In genomic region chr6:150685860-150686259, GRCh38 we compare ENCODE assay signal across 8 cellular contexts.
DNase-seq lines count a peak whose midpoint lies in the region; ATAC-seq, FAIRE-seq and TF ChIP-seq lines count a peak whose summit lies in the region.

No MANE protein-coding gene starts in this region.

- H3K36me3 ChIP-seq in Karpas-422 (ENCODE audit: insufficient read depth, low read length): no peaks in the 10 kb centered on the region
- H3K36me3 ChIP-seq in fibroblast of lung (ENCODE audit: control insufficient read depth, insufficient read depth, low read length): no peaks in the 10 kb centered on the region

- H3K4me3 Mint-ChIP-seq in activated CD4-positive, alpha-beta T cell treated with anti-CD3 and anti-CD28 coated beads, Interleukin-2, amount 10 ng/mL, durations not matched to agents 24 days and 14 days: no peak overlapping the region

- no peaks in the 10 kb centered on the region for H3K36me3 Mint-ChIP-seq in activated CD4-positive, alpha-beta T cell treated with anti-CD3 and anti-CD28 coated beads, Interleukin-2, amount 10 ng/mL, durations not matched to agents 24 days and 14 days (ENCODE audit: low read depth)

- peaks cover 2% of the 10 kb centered on the region for H3K4me1 Mint-ChIP-seq in activated CD4-positive, alpha-beta T cell treated with anti-CD3 and anti-CD28 coated beads, Interleukin-2, amount 10 ng/mL, durations not matched to agents 24 days and 14 days

- peak; percentile 58 for ATAC-seq in GM21423 (IDR thresholded peaks at IDR 0.05; ENCODE audit: unreplicated experiment)

- H3K4me2 ChIP-seq in Karpas-422 (ENCODE audit: low read depth, low read length, poor library complexity, severe bottlenecking): peak overlapping the region; percentile 51
- H3K4me2 ChIP-seq in fibroblast of lung (ENCODE audit: extremely low read depth, insufficient read depth, low read length): no peak overlapping the region

- H3K27ac Mint-ChIP-seq in activated CD4-positive, alpha-beta T cell treated with anti-CD3 and anti-CD28 coated beads, Interleukin-2, amount 10 ng/mL, durations not matched to agents 24 days and 14 days: no peak overlapping the region

- H3K4me3 ChIP-seq in Karpas-422 (ENCODE audit: low read length): no peak overlapping the region
- no peak overlapping the region for H3K4me3 ChIP-seq in fibroblast of lung (replicated peaks in 1 of 4; ENCODE audit: control extremely low read depth in 1 of 4, insufficient read depth in 1 of 4, low read depth in 3 of 4, low read length in 4 of 4)

- DNase-seq in NCI-H1105 treated with DMSO at 0.1 percent for 48 hours (lab: John Stamatoyannopoulos, UW) (peak; percentile 21), NCI-H1105 (lab: John Stamatoyannopoulos, UW) (no peak), Karpas-422 (peak; percentile 91), fibroblast of lung (ENCODE audit: low read depth in 2 of 2) (peak in 1 of 2 donors; percentile 4), frontal cortex (ENCODE audit: low spot score in 2 of 2) (no peak)
- peak; percentile 81 for DNase-seq in activated CD4-positive, alpha-beta T cell treated with anti-CD3 and anti-CD28 coated beads, Interleukin-2, amount 10 ng/mL, durations not matched to agents 24 days and 14 days
- DNase-seq in stimulated activated CD4-positive, alpha-beta T cell treated with anti-CD3 and anti-CD28 coated beads, Interleukin-2, amount 100 ng/mL, for 24 hours: peak; percentile 55 to 63

- H3K79me2 ChIP-seq in Karpas-422 (ENCODE audit: low read length) (peaks cover 90% of the 10 kb centered on the region), fibroblast of lung (ENCODE audit: control insufficient read depth, insufficient read depth, low read length) (no peaks in the 10 kb centered on the region)

- peak overlapping the region; percentile 92 for H3K27ac ChIP-seq in Karpas-422 (ENCODE audit: low read length)
- H3K27ac ChIP-seq in fibroblast of lung (ENCODE audit: insufficient read depth, low read length): no peak overlapping the region

- H3K9me3 ChIP-seq in Karpas-422 (ENCODE audit: low read length) (no peaks in the 10 kb centered on the region), fibroblast of lung (ENCODE audit: control insufficient read depth, insufficient read depth, low read depth, low read length) (no peaks in the 10 kb centered on the region)

- peaks cover 74% of the 10 kb centered on the region for H3K4me1 ChIP-seq in Karpas-422 (ENCODE audit: low read length)
- H3K4me1 ChIP-seq in fibroblast of lung (ENCODE audit: control insufficient read depth, extremely low read depth, insufficient read depth, low read length): no peaks in the 10 kb centered on the region

- H3K9me2 ChIP-seq in Karpas-422 (replicated peaks; ENCODE audit: insufficient read depth, low read length): no peaks in the 10 kb centered on the region

- H3K27me3 ChIP-seq in Karpas-422 (ENCODE audit: low read length) (no peaks in the 10 kb centered on the region), fibroblast of lung (ENCODE audit: control insufficient read depth, insufficient read depth, low read length) (no peaks in the 10 kb centered on the region)

- H3K27me3 Mint-ChIP-seq in activated CD4-positive, alpha-beta T cell treated with anti-CD3 and anti-CD28 coated beads, Interleukin-2, amount 10 ng/mL, durations not matched to agents 24 days and 14 days: no peaks in the 10 kb centered on the region

- TF ChIP-seq CTCF in fibroblast of lung (conservative IDR thresholded peaks at IDR 0.05 in 1 of 2, IDR thresholded peaks at IDR 0.05 in 1 of 2; ENCODE audit: low read depth in 1 of 2, low read length in 2 of 2): peak; percentile 27 to 48

- no peak overlapping the region for H3K9ac ChIP-seq in Karpas-422 (ENCODE audit: low read length)
- H3K9ac ChIP-seq in fibroblast of lung (ENCODE audit: insufficient read depth, low read length): no peak overlapping the region

- FAIRE-seq in frontal cortex (lab: Jason Lieb, UNC): no peak

- H3K9me3 Mint-ChIP-seq in activated CD4-positive, alpha-beta T cell treated with anti-CD3 and anti-CD28 coated beads, Interleukin-2, amount 10 ng/mL, durations not matched to agents 24 days and 14 days: no peaks in the 10 kb centered on the region

- H2AFZ ChIP-seq in Karpas-422 (ENCODE audit: low read length) (no peak overlapping the region), fibroblast of lung (ENCODE audit: low read length) (no peak overlapping the region)

- intact Hi-C loops in activated CD4-positive, alpha-beta T cell treated with anti-CD3 and anti-CD28 coated beads, Interleukin-2, amount 10 ng/mL, durations not matched to agents 24 days and 14 days (cut with micrococcal nuclease): loop anchor here (10.0 kb wide), 1 partner anchor 129 kb away; no protein-coding TSS in a partner anchor

- H4K20me1 ChIP-seq in Karpas-422 (ENCODE audit: insufficient read depth, low read depth, low read length) (no peaks in the 10 kb centered on the region), fibroblast of lung (ENCODE audit: control insufficient read depth, extremely low read depth, insufficient read depth, low read length) (no peaks in the 10 kb centered on the region)

Comparison
In these comparisons a context has a peak if more than half of its experiments do, and no peak if none do; other contexts are left out.
1. DNase-seq: peak in NCI-H1105 treated with DMSO at 0.1 percent for 48 hours (single experiment), Karpas-422 (single experiment), activated CD4-positive, alpha-beta T cell treated with anti-CD3 and anti-CD28 coated beads, Interleukin-2, amount 10 ng/mL, durations not matched to agents 24 days and 14 days (single experiment) and stimulated activated CD4-positive, alpha-beta T cell treated with anti-CD3 and anti-CD28 coated beads, Interleukin-2, amount 100 ng/mL, for 24 hours (2 of 2); none in NCI-H1105 (single experiment) and frontal cortex (0 of 2).